In genomic region chr22:50567721-50568252, GRCh38 we compare ENCODE assay signal across 3 cellular contexts.
TF ChIP-seq lines count a peak whose summit lies in the region.

No MANE protein-coding gene starts in this region.

TF ChIP-seq in liver, 16 proteins besides CTCF, POLR2A, EP300 and RAD21:
- TF ChIP-seq REST (IDR thresholded peaks at IDR 0.05) = no peak
- TF ChIP-seq EGR1 (IDR thresholded peaks at IDR 0.05; ENCODE audit: low read depth in 2 of 2) = no peak
- TF ChIP-seq TAF1 (conservative IDR thresholded peaks at IDR 0.05) = no peak
- no peak for TF ChIP-seq HNF4G (IDR thresholded peaks at IDR 0.05)
- no peak for TF ChIP-seq FOXA2 (IDR thresholded peaks at IDR 0.05)

TF ChIP-seq in HepG2, 621 proteins besides CTCF, POLR2A, EP300 and RAD21:
- no peak for TF ChIP-seq ZBTB2 (CRISPR knock-in tag; IDR thresholded peaks at IDR 0.05; ENCODE audit: low read depth)
- no peak for TF ChIP-seq MEIS1 (CRISPR knock-in tag; IDR thresholded peaks at IDR 0.05; ENCODE audit: borderline replicate concordance)
- TF ChIP-seq RARA (CRISPR knock-in tag; IDR thresholded peaks at IDR 0.05) = no peak
- no peak for TF ChIP-seq ZNF260 (CRISPR knock-in tag; IDR thresholded peaks at IDR 0.05; ENCODE audit: borderline replicate concordance, low read depth)
- no peak for TF ChIP-seq AGO2 (optimal IDR thresholded peaks at IDR 0.05; ENCODE audit: low read depth, low read length)
- no peak for TF ChIP-seq KLF16 (CRISPR knock-in tag; IDR thresholded peaks at IDR 0.05)
- no peak for TF ChIP-seq SNAPC5 (CRISPR knock-in tag; IDR thresholded peaks at IDR 0.05; ENCODE audit: borderline replicate concordance)
- TF ChIP-seq U2AF2 (IDR thresholded peaks at IDR 0.05; ENCODE audit: low read depth, low read length) = no peak
- no peak for TF ChIP-seq IRF2 (CRISPR knock-in tag; IDR thresholded peaks at IDR 0.05)
- no peak for TF ChIP-seq MTF1 (CRISPR knock-in tag; IDR thresholded peaks at IDR 0.05)
- TF ChIP-seq SOX6 (IDR thresholded peaks at IDR 0.05) = no peak
- TF ChIP-seq SOX6 (CRISPR knock-in tag; IDR thresholded peaks at IDR 0.05) = no peak
- TF ChIP-seq ZBTB7A (CRISPR knock-in tag; IDR thresholded peaks at IDR 0.05) = no peak
- no peak for TF ChIP-seq TCF7 (IDR thresholded peaks at IDR 0.05; ENCODE audit: low read depth)
- no peak for TF ChIP-seq ZBTB40 (IDR thresholded peaks at IDR 0.05)
- TF ChIP-seq ZBTB40 (CRISPR knock-in tag; IDR thresholded peaks at IDR 0.05) = no peak
- no peak for TF ChIP-seq HNF4A (CRISPR knock-in tag; IDR thresholded peaks at IDR 0.05)
- TF ChIP-seq SUZ12 (IDR thresholded peaks at IDR 0.05; ENCODE audit: low read depth, low read length) = no peak
- TF ChIP-seq MEIS2 (CRISPR knock-in tag; IDR thresholded peaks at IDR 0.05) = no peak
- TF ChIP-seq ZNF850 (CRISPR knock-in tag; conservative IDR thresholded peaks at IDR 0.05) = no peak
- no peak for TF ChIP-seq TCF12 (IDR thresholded peaks at IDR 0.05)
- no peak for TF ChIP-seq TCF12 (CRISPR knock-in tag; IDR thresholded peaks at IDR 0.05)
- no peak for TF ChIP-seq CHD4 (IDR thresholded peaks at IDR 0.05; ENCODE audit: borderline replicate concordance, low read length)
TF ChIP-seq in HepG2: peak in this region for 0.

TF ChIP-seq in GM12891, 5 proteins besides CTCF, POLR2A, EP300 and RAD21:
- TF ChIP-seq SPI1 (IDR thresholded peaks at IDR 0.05; ENCODE audit: low read depth, low read length) (no peak), PAX5 (IDR thresholded peaks at IDR 0.05; ENCODE audit: insufficient read depth, low read length, severe bottlenecking) (no peak), POU2F2 (IDR thresholded peaks at IDR 0.05; ENCODE audit: low read depth, low read length) (no peak), TAF1 (IDR thresholded peaks at IDR 0.05; ENCODE audit: low read depth, low read length) (no peak), POLR2AphosphoS5 (IDR thresholded peaks at IDR 0.05; ENCODE audit: low read depth, low read length) (no peak)
